1 cellular context compared by ENCODE assay signal in the genomic region with DNA sequence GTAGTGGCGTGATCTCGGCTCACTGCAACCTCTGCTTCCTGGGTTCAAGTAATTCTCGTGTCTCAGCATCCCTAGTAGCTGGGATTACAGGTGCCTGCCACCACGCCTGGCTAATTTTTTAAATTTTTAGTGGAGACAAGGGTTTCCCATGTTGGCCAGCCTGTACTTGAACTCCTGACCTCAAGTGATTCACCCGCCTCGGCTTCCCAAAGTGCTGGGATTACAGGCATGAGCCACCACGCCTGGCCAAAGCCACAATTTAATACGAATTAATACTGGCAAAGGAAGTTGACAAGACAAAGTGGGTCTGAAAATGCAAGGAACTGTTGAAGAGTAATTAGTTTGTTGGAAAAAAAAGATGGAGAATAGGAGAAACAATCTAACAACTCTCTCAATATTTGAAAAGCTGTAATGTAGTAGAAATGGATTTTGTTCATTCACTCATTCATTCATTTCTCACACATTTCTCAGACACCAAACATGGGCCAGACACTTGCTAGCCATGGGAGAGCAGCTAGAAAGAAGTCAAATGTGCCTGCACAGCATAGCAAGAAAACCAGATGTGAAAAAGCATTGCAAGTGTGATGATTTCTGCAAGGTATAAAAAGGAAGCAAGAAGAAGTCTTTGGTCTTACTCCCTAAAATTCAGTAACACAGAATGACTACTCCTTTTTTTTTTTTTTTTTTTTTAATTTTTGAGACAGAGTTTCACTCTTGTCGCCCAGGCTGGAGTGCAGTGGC.
TF ChIP-seq lines count a peak whose summit lies in the region.

No MANE protein-coding gene starts in this region.

TF ChIP-seq in GM23338, 12 proteins besides CTCF, POLR2A, EP300 and RAD21:
- TF ChIP-seq, protein P1, sequence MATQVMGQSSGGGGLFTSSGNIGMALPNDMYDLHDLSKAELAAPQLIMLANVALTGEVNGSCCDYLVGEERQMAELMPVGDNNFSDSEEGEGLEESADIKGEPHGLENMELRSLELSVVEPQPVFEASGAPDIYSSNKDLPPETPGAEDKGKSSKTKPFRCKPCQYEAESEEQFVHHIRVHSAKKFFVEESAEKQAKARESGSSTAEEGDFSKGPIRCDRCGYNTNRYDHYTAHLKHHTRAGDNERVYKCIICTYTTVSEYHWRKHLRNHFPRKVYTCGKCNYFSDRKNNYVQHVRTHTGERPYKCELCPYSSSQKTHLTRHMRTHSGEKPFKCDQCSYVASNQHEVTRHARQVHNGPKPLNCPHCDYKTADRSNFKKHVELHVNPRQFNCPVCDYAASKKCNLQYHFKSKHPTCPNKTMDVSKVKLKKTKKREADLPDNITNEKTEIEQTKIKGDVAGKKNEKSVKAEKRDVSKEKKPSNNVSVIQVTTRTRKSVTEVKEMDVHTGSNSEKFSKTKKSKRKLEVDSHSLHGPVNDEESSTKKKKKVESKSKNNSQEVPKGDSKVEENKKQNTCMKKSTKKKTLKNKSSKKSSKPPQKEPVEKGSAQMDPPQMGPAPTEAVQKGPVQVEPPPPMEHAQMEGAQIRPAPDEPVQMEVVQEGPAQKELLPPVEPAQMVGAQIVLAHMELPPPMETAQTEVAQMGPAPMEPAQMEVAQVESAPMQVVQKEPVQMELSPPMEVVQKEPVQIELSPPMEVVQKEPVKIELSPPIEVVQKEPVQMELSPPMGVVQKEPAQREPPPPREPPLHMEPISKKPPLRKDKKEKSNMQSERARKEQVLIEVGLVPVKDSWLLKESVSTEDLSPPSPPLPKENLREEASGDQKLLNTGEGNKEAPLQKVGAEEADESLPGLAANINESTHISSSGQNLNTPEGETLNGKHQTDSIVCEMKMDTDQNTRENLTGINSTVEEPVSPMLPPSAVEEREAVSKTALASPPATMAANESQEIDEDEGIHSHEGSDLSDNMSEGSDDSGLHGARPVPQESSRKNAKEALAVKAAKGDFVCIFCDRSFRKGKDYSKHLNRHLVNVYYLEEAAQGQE (IDR thresholded peaks at IDR 0.05; ENCODE audit: unreplicated experiment) = no peak
- TF ChIP-seq STAT1 (IDR thresholded peaks at IDR 0.05; ENCODE audit: unreplicated experiment) (no peak), CREB1 (CRISPR knock-in tag; IDR thresholded peaks at IDR 0.05; ENCODE audit: low read depth) (no peak), ZNF331 (CRISPR knock-in tag; IDR thresholded peaks at IDR 0.05; ENCODE audit: low read depth) (no peak), EZH2phosphoT487 (IDR thresholded peaks at IDR 0.05; ENCODE audit: unreplicated experiment) (no peak), ZNF114 (CRISPR knock-in tag; IDR thresholded peaks at IDR 0.05) (no peak), NANOG (IDR thresholded peaks at IDR 0.05; ENCODE audit: borderline replicate concordance) (no peak), JUNB (IDR thresholded peaks at IDR 0.05; ENCODE audit: unreplicated experiment) (no peak), POLR2AphosphoS5 (IDR thresholded peaks at IDR 0.05; ENCODE audit: low read depth) (no peak), EZH2 (IDR thresholded peaks at IDR 0.05; ENCODE audit: low read depth, unreplicated experiment) (no peak)
- TF ChIP-seq, protein P2, sequence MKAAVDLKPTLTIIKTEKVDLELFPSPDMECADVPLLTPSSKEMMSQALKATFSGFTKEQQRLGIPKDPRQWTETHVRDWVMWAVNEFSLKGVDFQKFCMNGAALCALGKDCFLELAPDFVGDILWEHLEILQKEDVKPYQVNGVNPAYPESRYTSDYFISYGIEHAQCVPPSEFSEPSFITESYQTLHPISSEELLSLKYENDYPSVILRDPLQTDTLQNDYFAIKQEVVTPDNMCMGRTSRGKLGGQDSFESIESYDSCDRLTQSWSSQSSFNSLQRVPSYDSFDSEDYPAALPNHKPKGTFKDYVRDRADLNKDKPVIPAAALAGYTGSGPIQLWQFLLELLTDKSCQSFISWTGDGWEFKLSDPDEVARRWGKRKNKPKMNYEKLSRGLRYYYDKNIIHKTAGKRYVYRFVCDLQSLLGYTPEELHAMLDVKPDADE (IDR thresholded peaks at IDR 0.05) = no peak
- TF ChIP-seq, protein P3, sequence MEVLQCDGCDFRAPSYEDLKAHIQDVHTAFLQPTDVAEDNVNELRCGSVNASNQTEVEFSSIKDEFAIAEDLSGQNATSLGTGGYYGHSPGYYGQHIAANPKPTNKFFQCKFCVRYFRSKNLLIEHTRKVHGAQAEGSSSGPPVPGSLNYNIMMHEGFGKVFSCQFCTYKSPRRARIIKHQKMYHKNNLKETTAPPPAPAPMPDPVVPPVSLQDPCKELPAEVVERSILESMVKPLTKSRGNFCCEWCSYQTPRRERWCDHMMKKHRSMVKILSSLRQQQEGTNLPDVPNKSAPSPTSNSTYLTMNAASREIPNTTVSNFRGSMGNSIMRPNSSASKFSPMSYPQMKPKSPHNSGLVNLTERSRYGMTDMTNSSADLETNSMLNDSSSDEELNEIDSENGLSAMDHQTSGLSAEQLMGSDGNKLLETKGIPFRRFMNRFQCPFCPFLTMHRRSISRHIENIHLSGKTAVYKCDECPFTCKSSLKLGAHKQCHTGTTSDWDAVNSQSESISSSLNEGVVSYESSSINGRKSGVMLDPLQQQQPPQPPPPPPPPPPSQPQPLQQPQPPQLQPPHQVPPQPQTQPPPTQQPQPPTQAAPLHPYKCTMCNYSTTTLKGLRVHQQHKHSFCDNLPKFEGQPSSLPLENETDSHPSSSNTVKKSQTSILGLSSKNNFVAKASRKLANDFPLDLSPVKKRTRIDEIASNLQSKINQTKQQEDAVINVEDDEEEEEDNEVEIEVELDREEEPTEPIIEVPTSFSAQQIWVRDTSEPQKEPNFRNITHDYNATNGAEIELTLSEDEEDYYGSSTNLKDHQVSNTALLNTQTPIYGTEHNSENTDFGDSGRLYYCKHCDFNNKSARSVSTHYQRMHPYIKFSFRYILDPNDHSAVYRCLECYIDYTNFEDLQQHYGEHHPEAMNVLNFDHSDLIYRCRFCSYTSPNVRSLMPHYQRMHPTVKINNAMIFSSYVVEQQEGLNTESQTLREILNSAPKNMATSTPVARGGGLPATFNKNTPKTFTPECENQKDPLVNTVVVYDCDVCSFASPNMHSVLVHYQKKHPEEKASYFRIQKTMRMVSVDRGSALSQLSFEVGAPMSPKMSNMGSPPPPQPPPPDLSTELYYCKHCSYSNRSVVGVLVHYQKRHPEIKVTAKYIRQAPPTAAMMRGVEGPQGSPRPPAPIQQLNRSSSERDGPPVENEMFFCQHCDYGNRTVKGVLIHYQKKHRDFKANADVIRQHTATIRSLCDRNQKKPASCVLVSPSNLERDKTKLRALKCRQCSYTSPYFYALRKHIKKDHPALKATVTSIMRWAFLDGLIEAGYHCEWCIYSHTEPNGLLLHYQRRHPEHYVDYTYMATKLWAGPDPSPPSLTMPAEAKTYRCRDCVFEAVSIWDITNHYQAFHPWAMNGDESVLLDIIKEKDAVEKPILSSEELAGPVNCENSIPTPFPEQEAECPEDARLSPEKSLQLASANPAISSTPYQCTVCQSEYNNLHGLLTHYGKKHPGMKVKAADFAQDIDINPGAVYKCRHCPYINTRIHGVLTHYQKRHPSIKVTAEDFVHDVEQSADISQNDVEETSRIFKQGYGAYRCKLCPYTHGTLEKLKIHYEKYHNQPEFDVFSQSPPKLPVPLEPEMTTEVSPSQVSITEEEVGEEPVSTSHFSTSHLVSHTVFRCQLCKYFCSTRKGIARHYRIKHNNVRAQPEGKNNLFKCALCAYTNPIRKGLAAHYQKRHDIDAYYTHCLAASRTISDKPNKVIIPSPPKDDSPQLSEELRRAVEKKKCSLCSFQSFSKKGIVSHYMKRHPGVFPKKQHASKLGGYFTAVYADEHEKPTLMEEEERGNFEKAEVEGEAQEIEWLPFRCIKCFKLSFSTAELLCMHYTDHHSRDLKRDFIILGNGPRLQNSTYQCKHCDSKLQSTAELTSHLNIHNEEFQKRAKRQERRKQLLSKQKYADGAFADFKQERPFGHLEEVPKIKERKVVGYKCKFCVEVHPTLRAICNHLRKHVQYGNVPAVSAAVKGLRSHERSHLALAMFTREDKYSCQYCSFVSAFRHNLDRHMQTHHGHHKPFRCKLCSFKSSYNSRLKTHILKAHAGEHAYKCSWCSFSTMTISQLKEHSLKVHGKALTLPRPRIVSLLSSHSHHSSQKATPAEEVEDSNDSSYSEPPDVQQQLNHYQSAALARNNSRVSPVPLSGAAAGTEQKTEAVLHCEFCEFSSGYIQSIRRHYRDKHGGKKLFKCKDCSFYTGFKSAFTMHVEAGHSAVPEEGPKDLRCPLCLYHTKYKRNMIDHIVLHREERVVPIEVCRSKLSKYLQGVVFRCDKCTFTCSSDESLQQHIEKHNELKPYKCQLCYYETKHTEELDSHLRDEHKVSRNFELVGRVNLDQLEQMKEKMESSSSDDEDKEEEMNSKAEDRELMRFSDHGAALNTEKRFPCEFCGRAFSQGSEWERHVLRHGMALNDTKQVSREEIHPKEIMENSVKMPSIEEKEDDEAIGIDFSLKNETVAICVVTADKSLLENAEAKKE (CRISPR knock-in tag; IDR thresholded peaks at IDR 0.05) = no peak
